1 cellular context compared by ENCODE assay signal in genomic region chr3:34012102-34012461, GRCh38.
TF ChIP-seq lines count a peak whose summit lies in the region.

No MANE protein-coding gene starts in this region.

TF ChIP-seq in K562, 482 proteins besides CTCF, POLR2A, EP300 and RAD21 (continued from another document and continues in another):
- TF ChIP-seq, protein P1, sequence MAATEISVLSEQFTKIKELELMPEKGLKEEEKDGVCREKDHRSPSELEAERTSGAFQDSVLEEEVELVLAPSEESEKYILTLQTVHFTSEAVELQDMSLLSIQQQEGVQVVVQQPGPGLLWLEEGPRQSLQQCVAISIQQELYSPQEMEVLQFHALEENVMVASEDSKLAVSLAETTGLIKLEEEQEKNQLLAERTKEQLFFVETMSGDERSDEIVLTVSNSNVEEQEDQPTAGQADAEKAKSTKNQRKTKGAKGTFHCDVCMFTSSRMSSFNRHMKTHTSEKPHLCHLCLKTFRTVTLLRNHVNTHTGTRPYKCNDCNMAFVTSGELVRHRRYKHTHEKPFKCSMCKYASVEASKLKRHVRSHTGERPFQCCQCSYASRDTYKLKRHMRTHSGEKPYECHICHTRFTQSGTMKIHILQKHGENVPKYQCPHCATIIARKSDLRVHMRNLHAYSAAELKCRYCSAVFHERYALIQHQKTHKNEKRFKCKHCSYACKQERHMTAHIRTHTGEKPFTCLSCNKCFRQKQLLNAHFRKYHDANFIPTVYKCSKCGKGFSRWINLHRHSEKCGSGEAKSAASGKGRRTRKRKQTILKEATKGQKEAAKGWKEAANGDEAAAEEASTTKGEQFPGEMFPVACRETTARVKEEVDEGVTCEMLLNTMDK (IDR thresholded peaks at IDR 0.05; ENCODE audit: borderline replicate concordance, insufficient read depth, low read depth, low read length, poor library complexity, severe bottlenecking), result no peak
- TF ChIP-seq MAFK (IDR thresholded peaks at IDR 0.05; ENCODE audit: low read length) (peak; percentile 66), ZNF778 (CRISPR knock-in tag; IDR thresholded peaks at IDR 0.05) (no peak), FOS (IDR thresholded peaks at IDR 0.05; ENCODE audit: extremely low read depth, insufficient read length) (peak; percentile 22), PHF21A (IDR thresholded peaks at IDR 0.05; ENCODE audit: borderline replicate concordance, low read depth) (no peak), RB1 (IDR thresholded peaks at IDR 0.05; ENCODE audit: low read depth) (no peak), KDM1A (IDR thresholded peaks at IDR 0.05) (peak; percentile 82 to 87), ZBTB34 (CRISPR knock-in tag; IDR thresholded peaks at IDR 0.05) (no peak), HCFC1 (IDR thresholded peaks at IDR 0.05; ENCODE audit: low read depth, low read length) (no peak), ARID4B (CRISPR knock-in tag; IDR thresholded peaks at IDR 0.05) (no peak), ZNF584 (CRISPR knock-in tag; IDR thresholded peaks at IDR 0.05; ENCODE audit: low read depth) (no peak), GATAD2B (IDR thresholded peaks at IDR 0.05; ENCODE audit: borderline replicate concordance) (no peak), NFE2L1 (tag; IDR thresholded peaks at IDR 0.05; ENCODE audit: borderline replicate concordance, low read depth) (no peak), C11orf30 (IDR thresholded peaks at IDR 0.05; ENCODE audit: low read depth) (peak; percentile 67), SNRNP70 (optimal IDR thresholded peaks at IDR 0.05; ENCODE audit: low read depth, low read length) (no peak), CREB3 (tag; conservative IDR thresholded peaks at IDR 0.05; ENCODE audit: low read depth) (no peak), SNIP1 (IDR thresholded peaks at IDR 0.05; ENCODE audit: low read depth) (no peak), ZNF280B (CRISPR knock-in tag; IDR thresholded peaks at IDR 0.05) (no peak), BMI1 (IDR thresholded peaks at IDR 0.05; ENCODE audit: low read length) (no peak), DPF2 (IDR thresholded peaks at IDR 0.05) (peak; percentile 28; the same call in 1 of the 2 replicates), SIN3A (IDR thresholded peaks at IDR 0.05; ENCODE audit: borderline replicate concordance in 2 of 2, control insufficient read depth in 1 of 2, low read depth in 2 of 2, low read length in 2 of 2) (no peak), MEIS2 (IDR thresholded peaks at IDR 0.05; ENCODE audit: partially characterized antibody) (peak; percentile 85), CBX5 (IDR thresholded peaks at IDR 0.05; ENCODE audit: borderline replicate concordance, low read depth) (no peak), FOXK2 (conservative IDR thresholded peaks at IDR 0.05 in 1 of 2, IDR thresholded peaks at IDR 0.05 in 1 of 2; ENCODE audit: low read depth in 2 of 2) (no peak), ZBED1 (IDR thresholded peaks at IDR 0.05) (no peak), TRIM25 (IDR thresholded peaks at IDR 0.05; ENCODE audit: borderline replicate concordance) (no peak), XRCC5 (IDR thresholded peaks at IDR 0.05; ENCODE audit: low read depth, low read length) (no peak), ZNF780A (CRISPR knock-in tag; IDR thresholded peaks at IDR 0.05) (no peak)
- TF ChIP-seq, protein P2, sequence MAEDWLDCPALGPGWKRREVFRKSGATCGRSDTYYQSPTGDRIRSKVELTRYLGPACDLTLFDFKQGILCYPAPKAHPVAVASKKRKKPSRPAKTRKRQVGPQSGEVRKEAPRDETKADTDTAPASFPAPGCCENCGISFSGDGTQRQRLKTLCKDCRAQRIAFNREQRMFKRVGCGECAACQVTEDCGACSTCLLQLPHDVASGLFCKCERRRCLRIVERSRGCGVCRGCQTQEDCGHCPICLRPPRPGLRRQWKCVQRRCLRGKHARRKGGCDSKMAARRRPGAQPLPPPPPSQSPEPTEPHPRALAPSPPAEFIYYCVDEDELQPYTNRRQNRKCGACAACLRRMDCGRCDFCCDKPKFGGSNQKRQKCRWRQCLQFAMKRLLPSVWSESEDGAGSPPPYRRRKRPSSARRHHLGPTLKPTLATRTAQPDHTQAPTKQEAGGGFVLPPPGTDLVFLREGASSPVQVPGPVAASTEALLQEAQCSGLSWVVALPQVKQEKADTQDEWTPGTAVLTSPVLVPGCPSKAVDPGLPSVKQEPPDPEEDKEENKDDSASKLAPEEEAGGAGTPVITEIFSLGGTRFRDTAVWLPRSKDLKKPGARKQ (CRISPR knock-in tag; IDR thresholded peaks at IDR 0.05), result no peak
- TF ChIP-seq, protein P3, sequence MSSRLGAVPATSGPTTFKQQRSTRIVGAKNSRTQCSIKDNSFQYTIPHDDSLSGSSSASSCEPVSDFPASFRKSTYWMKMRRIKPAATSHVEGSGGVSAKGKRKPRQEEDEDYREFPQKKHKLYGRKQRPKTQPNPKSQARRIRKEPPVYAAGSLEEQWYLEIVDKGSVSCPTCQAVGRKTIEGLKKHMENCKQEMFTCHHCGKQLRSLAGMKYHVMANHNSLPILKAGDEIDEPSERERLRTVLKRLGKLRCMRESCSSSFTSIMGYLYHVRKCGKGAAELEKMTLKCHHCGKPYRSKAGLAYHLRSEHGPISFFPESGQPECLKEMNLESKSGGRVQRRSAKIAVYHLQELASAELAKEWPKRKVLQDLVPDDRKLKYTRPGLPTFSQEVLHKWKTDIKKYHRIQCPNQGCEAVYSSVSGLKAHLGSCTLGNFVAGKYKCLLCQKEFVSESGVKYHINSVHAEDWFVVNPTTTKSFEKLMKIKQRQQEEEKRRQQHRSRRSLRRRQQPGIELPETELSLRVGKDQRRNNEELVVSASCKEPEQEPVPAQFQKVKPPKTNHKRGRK (tag; IDR thresholded peaks at IDR 0.05), result no peak
- TF ChIP-seq, protein P4, sequence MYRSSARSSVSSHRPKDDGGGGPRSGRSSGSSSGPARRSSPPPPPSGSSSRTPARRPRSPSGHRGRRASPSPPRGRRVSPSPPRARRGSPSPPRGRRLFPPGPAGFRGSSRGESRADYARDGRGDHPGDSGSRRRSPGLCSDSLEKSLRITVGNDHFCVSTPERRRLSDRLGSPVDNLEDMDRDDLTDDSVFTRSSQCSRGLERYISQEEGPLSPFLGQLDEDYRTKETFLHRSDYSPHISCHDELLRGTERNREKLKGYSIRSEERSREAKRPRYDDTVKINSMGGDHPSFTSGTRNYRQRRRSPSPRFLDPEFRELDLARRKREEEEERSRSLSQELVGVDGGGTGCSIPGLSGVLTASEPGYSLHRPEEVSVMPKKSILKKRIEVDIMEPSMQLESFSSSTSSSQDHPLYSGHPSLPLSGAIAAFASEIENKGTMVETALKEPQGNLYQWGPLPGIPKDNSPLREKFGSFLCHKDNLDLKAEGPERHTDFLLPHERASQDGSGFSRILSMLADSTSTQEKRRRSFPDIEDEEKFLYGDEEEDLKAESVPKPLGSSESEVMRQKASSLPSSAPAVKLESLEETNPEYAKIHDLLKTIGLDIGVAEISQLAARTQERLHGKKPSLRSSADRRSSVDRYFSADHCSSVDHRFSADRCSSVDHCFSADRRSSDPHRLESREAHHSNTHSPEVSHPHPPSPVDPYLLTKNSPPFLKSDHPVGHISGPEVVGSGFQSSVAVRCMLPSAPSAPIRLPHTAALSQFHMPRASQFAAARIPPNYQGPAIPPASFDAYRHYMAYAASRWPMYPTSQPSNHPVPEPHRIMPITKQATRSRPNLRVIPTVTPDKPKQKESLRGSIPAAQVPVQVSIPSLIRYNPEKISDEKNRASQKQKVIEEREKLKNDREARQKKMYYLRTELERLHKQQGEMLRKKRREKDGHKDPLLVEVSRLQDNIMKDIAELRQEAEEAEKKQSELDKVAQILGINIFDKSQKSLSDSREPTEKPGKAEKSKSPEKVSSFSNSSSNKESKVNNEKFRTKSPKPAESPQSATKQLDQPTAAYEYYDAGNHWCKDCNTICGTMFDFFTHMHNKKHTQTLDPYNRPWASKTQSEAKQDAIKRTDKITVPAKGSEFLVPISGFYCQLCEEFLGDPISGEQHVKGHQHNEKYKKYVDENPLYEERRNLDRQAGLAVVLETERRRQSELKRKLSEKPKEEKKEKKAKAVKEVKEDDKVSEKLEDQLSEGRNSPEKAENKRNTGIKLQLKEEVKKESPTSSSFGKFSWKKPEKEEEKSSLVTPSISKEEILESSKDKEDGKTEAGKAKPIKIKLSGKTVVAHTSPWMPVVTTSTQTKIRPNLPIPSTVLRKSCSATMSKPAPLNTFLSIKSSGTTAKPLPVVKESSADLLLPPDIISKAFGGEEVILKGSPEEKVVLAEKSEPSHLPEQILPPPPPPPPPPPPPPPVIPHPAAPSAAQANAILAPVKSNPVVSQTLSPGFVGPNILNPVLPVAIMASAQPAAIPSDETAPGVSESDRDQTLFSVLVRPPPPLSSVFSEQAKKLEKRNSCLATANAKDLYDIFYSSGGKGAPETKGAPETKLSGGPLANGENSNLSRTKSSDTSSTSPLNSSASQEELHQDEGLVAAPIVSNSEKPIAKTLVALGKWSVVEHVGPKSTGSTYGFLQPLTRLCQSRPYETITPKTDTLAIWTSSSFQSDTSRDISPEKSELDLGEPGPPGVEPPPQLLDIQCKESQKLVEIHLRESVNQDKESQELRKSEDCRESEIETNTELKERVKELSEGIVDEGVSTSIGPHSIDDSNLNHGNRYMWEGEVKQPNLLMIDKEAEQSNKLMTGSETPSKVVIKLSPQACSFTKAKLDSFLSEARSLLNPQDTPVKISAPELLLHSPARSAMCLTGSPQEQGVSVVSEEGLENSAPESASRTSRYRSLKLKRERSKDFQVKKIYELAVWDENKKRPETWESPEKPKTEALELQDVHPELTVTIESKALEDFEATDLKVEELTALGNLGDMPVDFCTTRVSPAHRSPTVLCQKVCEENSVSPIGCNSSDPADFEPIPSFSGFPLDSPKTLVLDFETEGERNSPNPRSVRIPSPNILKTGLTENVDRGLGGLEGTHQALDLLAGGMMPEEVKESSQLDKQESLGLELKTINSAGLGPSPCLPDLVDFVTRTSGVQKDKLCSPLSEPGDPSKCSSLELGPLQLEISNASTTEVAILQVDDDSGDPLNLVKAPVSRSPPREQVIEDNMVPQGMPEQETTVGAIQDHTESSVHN (IDR thresholded peaks at IDR 0.05; ENCODE audit: borderline replicate concordance in 1 of 2, low read depth in 1 of 2), result no peak
